ENCODE assay signal across 22 cellular contexts in the genomic region with DNA sequence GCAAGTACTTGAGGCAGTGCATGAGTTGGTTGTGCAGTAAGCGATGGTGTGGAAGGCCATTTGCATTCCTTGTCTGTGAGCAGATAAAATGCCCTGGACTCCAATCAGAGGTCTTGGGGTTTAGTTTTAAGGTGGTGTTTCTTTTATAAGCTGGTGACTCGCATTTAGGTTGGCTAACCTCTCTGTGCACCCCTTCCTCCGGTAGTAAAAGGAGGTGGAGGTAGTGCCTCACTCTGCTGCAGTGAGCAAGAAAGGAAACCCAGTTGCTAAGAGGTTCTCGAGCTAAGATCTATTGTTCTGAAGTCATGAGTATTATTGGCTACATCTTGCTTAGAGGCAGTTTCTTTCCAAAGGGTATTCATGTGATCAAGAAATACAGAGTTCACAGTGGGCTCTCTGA.
A peak's percentile ranks its signal among the peaks of the same experiment; 100 is the strongest.
DNase-seq lines count a peak whose midpoint lies in the region; ATAC-seq and TF ChIP-seq lines count a peak whose summit lies in the region.
"Had no signal": no experiment of that assay in that cellular context is flagged by ENCODE, and none has a peak within 500 bp of the region (broad histone marks: within the 10 kb centered on the region; RNA-seq: fewer than 3 reads in every experiment).

No MANE protein-coding gene starts in this region.

- no peaks in the 10 kb centered on the region for H3K27me3 ChIP-seq in Caco-2 (replicated peaks; ENCODE audit: control insufficient read depth, insufficient read depth, low read length)
- H3K27me3 ChIP-seq: BLaER1 treated with 17β-estradiol and CSF1 and Interleukin-3, amounts not matched to agents 10 nM and 100 nM; SJSA1 had no signal

- H3K27ac Mint-ChIP-seq in activated CD8-positive, alpha-beta T cell treated with anti-CD3 and anti-CD28 coated beads, Interleukin-2, amount 10 ng/mL, durations not matched to agents 7 days and 5 days: peak overlapping the region; percentile 12
- no peak overlapping the region for H3K27ac Mint-ChIP-seq in activated CD8-positive, alpha-beta T cell treated with anti-CD3 and anti-CD28 coated beads for 36 hours
- peak overlapping the region; percentile 4 for H3K27ac Mint-ChIP-seq in Caco-2 (ENCODE audit: unreplicated experiment)
- H3K27ac Mint-ChIP-seq in endothelial cell (ENCODE audit: unreplicated experiment): peak overlapping the region; percentile 67
- peak overlapping the region; percentile 73 for H3K27ac Mint-ChIP-seq in progenitor cell of endocrine pancreas

- CTCF ChIA-PET in activated CD8-positive, alpha-beta T cell treated with anti-CD3 and anti-CD28 coated beads, Interleukin-2, amount 10 ng/mL, durations not matched to agents 7 days and 5 days (lab: Charles Lee): no interaction called here
- CTCF ChIA-PET in activated CD8-positive, alpha-beta T cell treated with anti-CD3 and anti-CD28 coated beads for 36 hours (lab: Charles Lee): interaction anchor here (0.7 to 2.0 kb wide), 3 partner anchors 16 to 56 kb away, joined by 3 to 10 read pairs (median 7); no protein-coding TSS in a partner anchor
- CTCF ChIA-PET in Caco-2 (lab: Charles Lee): no interaction called here

- H3K36me3 ChIP-seq in Caco-2 (ENCODE audit: control insufficient read depth, insufficient read depth, low read length) (peaks cover 18% of the 10 kb centered on the region), mucosa of descending colon (ENCODE audit: low read depth) (peaks cover 42% of the 10 kb centered on the region)

- H3K9me3 ChIP-seq in Caco-2 (no peaks in the 10 kb centered on the region), mucosa of descending colon (no peaks in the 10 kb centered on the region)
- H3K9me3 ChIP-seq: BLaER1 treated with 17β-estradiol and CSF1 and Interleukin-3, amounts not matched to agents 10 nM and 100 nM; SJSA1 had no signal

- no peak for TF ChIP-seq CTCF in activated CD8-positive, alpha-beta T cell treated with anti-CD3 and anti-CD28 coated beads for 36 hours (IDR thresholded peaks at IDR 0.05)
- TF ChIP-seq CTCF in Caco-2 (IDR thresholded peaks at IDR 0.05; ENCODE audit: insufficient read depth in 1 of 2, low read depth in 1 of 2, low read length in 1 of 2, severe bottlenecking in 1 of 2, unreplicated experiment in 1 of 2) (no peak), endothelial cell (IDR thresholded peaks at IDR 0.05; ENCODE audit: unreplicated experiment) (no peak), progenitor cell of endocrine pancreas (IDR thresholded peaks at IDR 0.05; ENCODE audit: unreplicated experiment) (no peak), mucosa of descending colon (IDR thresholded peaks at IDR 0.05) (no peak)

- H3K4me3 ChIP-seq in Caco-2 (ENCODE audit: low read depth, low read length): no peak overlapping the region
- no peak overlapping the region for H3K4me3 ChIP-seq in mucosa of descending colon
- H3K4me3 ChIP-seq: BLaER1 treated with 17β-estradiol and CSF1 and Interleukin-3, amounts not matched to agents 10 nM and 100 nM; SJSA1 had no signal

- no peak for ATAC-seq in activated CD8-positive, alpha-beta T cell treated with anti-CD3 and anti-CD28 coated beads, Interleukin-2, amount 10 ng/mL, durations not matched to agents 7 days and 5 days
- ATAC-seq in activated CD8-positive, alpha-beta T cell treated with anti-CD3 and anti-CD28 coated beads for 36 hours: no peak
- no peak for ATAC-seq in mucosa of descending colon
- ATAC-seq: Right ventricle myocardium inferior had no signal

- H3K4me1 ChIP-seq in Caco-2: no peaks in the 10 kb centered on the region
- no peaks in the 10 kb centered on the region for H3K4me1 ChIP-seq in mucosa of descending colon (ENCODE audit: low read depth)
- H3K4me1 ChIP-seq: BLaER1 treated with 17β-estradiol and CSF1 and Interleukin-3, amounts not matched to agents 10 nM and 100 nM had no signal

- BruUV-seq in Caco-2 (replicated peaks; lab: Mats Ljungman, UMichigan): no TSS peak

- no peaks in the 10 kb centered on the region for H3K4me1 Mint-ChIP-seq in activated CD8-positive, alpha-beta T cell treated with anti-CD3 and anti-CD28 coated beads, Interleukin-2, amount 10 ng/mL, durations not matched to agents 7 days and 5 days (ENCODE audit: low read depth)
- H3K4me1 Mint-ChIP-seq in activated CD8-positive, alpha-beta T cell treated with anti-CD3 and anti-CD28 coated beads for 36 hours (ENCODE audit: low read depth): peaks cover 8% of the 10 kb centered on the region
- H3K4me1 Mint-ChIP-seq in Caco-2 (ENCODE audit: low read depth, unreplicated experiment) (no peaks in the 10 kb centered on the region), endothelial cell (ENCODE audit: unreplicated experiment) (peaks cover 7% of the 10 kb centered on the region), progenitor cell of endocrine pancreas (ENCODE audit: low read depth) (no peaks in the 10 kb centered on the region)

- POLR2A ChIA-PET in activated CD8-positive, alpha-beta T cell treated with anti-CD3 and anti-CD28 coated beads, Interleukin-2, amount 10 ng/mL, durations not matched to agents 7 days and 5 days (lab: Charles Lee): no interaction called here
- POLR2A ChIA-PET in activated CD8-positive, alpha-beta T cell treated with anti-CD3 and anti-CD28 coated beads for 36 hours (lab: Charles Lee): no interaction called here
- POLR2A ChIA-PET in Caco-2 (lab: Charles Lee): no interaction called here

- no peak overlapping the region for H3K4me3 Mint-ChIP-seq in activated CD8-positive, alpha-beta T cell treated with anti-CD3 and anti-CD28 coated beads, Interleukin-2, amount 10 ng/mL, durations not matched to agents 7 days and 5 days
- H3K4me3 Mint-ChIP-seq in activated CD8-positive, alpha-beta T cell treated with anti-CD3 and anti-CD28 coated beads for 36 hours: no peak overlapping the region
- no peak overlapping the region for H3K4me3 Mint-ChIP-seq in Caco-2 (ENCODE audit: unreplicated experiment)
- H3K4me3 Mint-ChIP-seq in endothelial cell (ENCODE audit: unreplicated experiment): peak overlapping the region; percentile 38
- H3K4me3 Mint-ChIP-seq in progenitor cell of endocrine pancreas (ENCODE audit: low read depth): no peak overlapping the region
- H3K4me3 Mint-ChIP-seq: CD4-positive, alpha-beta memory T cell; IgD-negative memory B cell had no signal

- peaks cover 90% of the 10 kb centered on the region for H3K36me3 Mint-ChIP-seq in activated CD8-positive, alpha-beta T cell treated with anti-CD3 and anti-CD28 coated beads, Interleukin-2, amount 10 ng/mL, durations not matched to agents 7 days and 5 days (ENCODE audit: low read depth)
- H3K36me3 Mint-ChIP-seq in activated CD8-positive, alpha-beta T cell treated with anti-CD3 and anti-CD28 coated beads for 36 hours (ENCODE audit: low read depth): peaks cover 54% of the 10 kb centered on the region
- H3K36me3 Mint-ChIP-seq in Caco-2 (ENCODE audit: insufficient read depth, unreplicated experiment) (peaks cover 99% of the 10 kb centered on the region), endothelial cell (ENCODE audit: low read depth, unreplicated experiment) (peaks cover 95% of the 10 kb centered on the region), progenitor cell of endocrine pancreas (ENCODE audit: insufficient read depth) (peaks cover 46% of the 10 kb centered on the region)

- no peaks in the 10 kb centered on the region for H3K27me3 Mint-ChIP-seq in activated CD8-positive, alpha-beta T cell treated with anti-CD3 and anti-CD28 coated beads, Interleukin-2, amount 10 ng/mL, durations not matched to agents 7 days and 5 days (ENCODE audit: low read depth)
- no peaks in the 10 kb centered on the region for H3K27me3 Mint-ChIP-seq in activated CD8-positive, alpha-beta T cell treated with anti-CD3 and anti-CD28 coated beads for 36 hours
- no peaks in the 10 kb centered on the region for H3K27me3 Mint-ChIP-seq in Caco-2 (ENCODE audit: insufficient read depth, unreplicated experiment)
- H3K27me3 Mint-ChIP-seq in endothelial cell (ENCODE audit: unreplicated experiment): peaks cover 55% of the 10 kb centered on the region
- H3K27me3 Mint-ChIP-seq in progenitor cell of endocrine pancreas: no peaks in the 10 kb centered on the region
- H3K27me3 Mint-ChIP-seq: CD4-positive, alpha-beta memory T cell; IgD-negative memory B cell had no signal

- intact Hi-C loops in activated CD8-positive, alpha-beta T cell treated with anti-CD3 and anti-CD28 coated beads for 36 hours (cut with micrococcal nuclease): no loop called here
- intact Hi-C loops in Caco-2 (cut with micrococcal nuclease; ENCODE audit: unreplicated experiment) (no loop called here), mucosa of descending colon (cut with DNase I, micrococcal nuclease) (no loop called here)

- H3K9me3 Mint-ChIP-seq in activated CD8-positive, alpha-beta T cell treated with anti-CD3 and anti-CD28 coated beads, Interleukin-2, amount 10 ng/mL, durations not matched to agents 7 days and 5 days (ENCODE audit: insufficient read depth): no peaks in the 10 kb centered on the region
- no peaks in the 10 kb centered on the region for H3K9me3 Mint-ChIP-seq in activated CD8-positive, alpha-beta T cell treated with anti-CD3 and anti-CD28 coated beads for 36 hours
- no peaks in the 10 kb centered on the region for H3K9me3 Mint-ChIP-seq in Caco-2 (ENCODE audit: unreplicated experiment)
- H3K9me3 Mint-ChIP-seq in endothelial cell (ENCODE audit: unreplicated experiment): no peaks in the 10 kb centered on the region
- no peaks in the 10 kb centered on the region for H3K9me3 Mint-ChIP-seq in progenitor cell of endocrine pancreas (ENCODE audit: low read depth)
- H3K9me3 Mint-ChIP-seq: CD4-positive, alpha-beta memory T cell; IgD-negative memory B cell had no signal

- no peak for DNase-seq in activated CD8-positive, alpha-beta T cell treated with anti-CD3 and anti-CD28 coated beads, Interleukin-2, amount 10 ng/mL, durations not matched to agents 7 days and 5 days
- no peak for DNase-seq in activated CD8-positive, alpha-beta T cell treated with anti-CD3 and anti-CD28 coated beads for 36 hours
- no peak for DNase-seq in Caco-2
- DNase-seq in endothelial cell (ENCODE audit: low spot score): no peak
- no peak for DNase-seq in progenitor cell of endocrine pancreas (ENCODE audit: low spot score, unreplicated experiment)
- DNase-seq in GF-D8 (lab: John Stamatoyannopoulos, UW): no peak
- DNase-seq in COLO668 (lab: John Stamatoyannopoulos, UW; ENCODE audit: unreplicated experiment): no peak
- no peak for DNase-seq in mucosa of descending colon
- DNase-seq: 8988T; CD4-positive, alpha-beta memory T cell; EL; NCI-H1105; NCI-H146; NCI-H2029; NCI-H226; NCI-H524 treated with DMSO at 0.1 percent for 48 hours; NCI-H82; OCI-M1 had no signal
